7 cellular contexts compared by ENCODE assay signal in genomic region chr11:73142128-73142377, GRCh38. TPM values are rescaled to one million over a fixed set of nuclear protein-coding genes. Genes with fewer than 3 reads are reported as not detected.
DNase-seq lines count a peak whose midpoint lies in the region; TF ChIP-seq lines count a peak whose summit lies in the region.

Gene FCHSD2, minus strand, starts transcription at chr11:73142318. Its CDS starts 441 bp downstream, at chr11:73141877.

- peak within 1 kb of the TSS; percentile 99 for H3K4me3 Mint-ChIP-seq in activated T-helper 2 cell treated with anti-CD3 and anti-CD28 coated beads, Interferon-gamma antibody, Interleukin-2, Interleukin-4, amounts not matched to agents 10 μg/mL and 5 μg/mL and 100 μg/mL, durations not matched to agents 14 hours and 24 hours and 36 hours (ENCODE audit: low read depth)

- H3K27me3 Mint-ChIP-seq in activated T-helper 2 cell treated with anti-CD3 and anti-CD28 coated beads, Interferon-gamma antibody, Interleukin-2, Interleukin-4, amounts not matched to agents 10 μg/mL and 5 μg/mL and 100 μg/mL, durations not matched to agents 14 hours and 24 hours and 36 hours (ENCODE audit: low read depth) = no peaks in the 10 kb centered on the region

- no peak for DNase-seq in HFF-Myc (ENCODE audit: extremely low read depth, low read depth)
- DNase-seq in activated T-helper 2 cell treated with anti-CD3 and anti-CD28 coated beads, Interferon-gamma antibody, Interleukin-2, Interleukin-4, amounts not matched to agents 10 μg/mL and 5 μg/mL and 100 μg/mL, durations not matched to agents 14 hours and 24 hours and 36 hours (ENCODE audit: low spot score) = no peak
- no peak for DNase-seq in right atrium auricular region (ENCODE audit: low spot score)
- DNase-seq in skeletal muscle cell (ENCODE audit: low read depth) = no peak
- no peak for DNase-seq in GM19240 (ENCODE audit: insufficient read length, low spot score)
- DNase-seq in cerebellar cortex (ENCODE audit: low spot score) = no peak
- DNase-seq in DMS153 (lab: John Stamatoyannopoulos, UW) = no peak

- H3K27ac ChIP-seq in right atrium auricular region = peak within 1 kb of the TSS; percentile 96 to 98

- H3K27ac Mint-ChIP-seq in activated T-helper 2 cell treated with anti-CD3 and anti-CD28 coated beads, Interferon-gamma antibody, Interleukin-2, Interleukin-4, amounts not matched to agents 10 μg/mL and 5 μg/mL and 100 μg/mL, durations not matched to agents 14 hours and 24 hours and 36 hours = peak within 1 kb of the TSS; percentile 96

- TF ChIP-seq CTCF in HFF-Myc (IDR thresholded peaks at IDR 0.05; ENCODE audit: low read depth, low read length, missing control alignments) = no peak
- no peak for TF ChIP-seq CTCF in right atrium auricular region (IDR thresholded peaks at IDR 0.05)

- H3K4me1 Mint-ChIP-seq in activated T-helper 2 cell treated with anti-CD3 and anti-CD28 coated beads, Interferon-gamma antibody, Interleukin-2, Interleukin-4, amounts not matched to agents 10 μg/mL and 5 μg/mL and 100 μg/mL, durations not matched to agents 14 hours and 24 hours and 36 hours (ENCODE audit: low read depth) = peaks cover 33% of the 10 kb centered on the region

- H3K27me3 ChIP-seq in right atrium auricular region = no peaks in the 10 kb centered on the region

- H3K9me3 Mint-ChIP-seq in activated T-helper 2 cell treated with anti-CD3 and anti-CD28 coated beads, Interferon-gamma antibody, Interleukin-2, Interleukin-4, amounts not matched to agents 10 μg/mL and 5 μg/mL and 100 μg/mL, durations not matched to agents 14 hours and 24 hours and 36 hours = no peaks in the 10 kb centered on the region

- no peaks in the 10 kb centered on the region for H3K9me3 ChIP-seq in right atrium auricular region

- intact Hi-C loops in activated T-helper 2 cell treated with anti-CD3 and anti-CD28 coated beads, Interferon-gamma antibody, Interleukin-2, Interleukin-4, amounts not matched to agents 10 μg/mL and 5 μg/mL and 100 μg/mL, durations not matched to agents 14 hours and 24 hours and 36 hours (cut with micrococcal nuclease) = loop anchor here (2.0 to 10.0 kb wide), 2 partner anchors 171 to 417 kb away; no protein-coding TSS in a partner anchor

- peaks cover 8% of the 10 kb centered on the region for H3K36me3 ChIP-seq in right atrium auricular region

- H3K36me3 Mint-ChIP-seq in activated T-helper 2 cell treated with anti-CD3 and anti-CD28 coated beads, Interferon-gamma antibody, Interleukin-2, Interleukin-4, amounts not matched to agents 10 μg/mL and 5 μg/mL and 100 μg/mL, durations not matched to agents 14 hours and 24 hours and 36 hours (ENCODE audit: low read depth) = peaks cover 30% of the 10 kb centered on the region

- H3K4me3 ChIP-seq in HFF-Myc (replicated peaks; ENCODE audit: low read depth, low read length) (peak within 1 kb of the TSS; percentile 82), right atrium auricular region (peak within 1 kb of the TSS; percentile 91 to 95), skeletal muscle cell (ENCODE audit: low read depth, low read length) (peak within 1 kb of the TSS; percentile 80)

- peaks cover 0 to 56% of the 10 kb centered on the region in 2 donors for H3K4me1 ChIP-seq in right atrium auricular region

RNA-seq across cellular contexts. Expression of gene FCHSD2, which starts in this region (rescaled TPM):
- total RNA-seq in activated T-helper 2 cell treated with anti-CD3 and anti-CD28 coated beads, Interferon-gamma antibody, Interleukin-2, Interleukin-4, amounts not matched to agents 10 μg/mL and 5 μg/mL and 100 μg/mL, durations not matched to agents 14 hours and 24 hours and 36 hours = 16.0 and 18.1 TPM in 2 replicates
- total RNA-seq in right atrium auricular region = 10 to 100 TPM; 23.9 to 24.0 TPM
